ENCODE assay signal across 26 cellular contexts in genomic region chr1:51484591-51484990, GRCh38. TPM values are rescaled to one million over a fixed set of nuclear protein-coding genes. Genes with fewer than 3 reads are reported as not detected.
DNase-seq lines count a peak whose midpoint lies in the region; ATAC-seq and TF ChIP-seq lines count a peak whose summit lies in the region.
"Had no signal": no experiment of that assay in that cellular context is flagged by ENCODE, and none has a peak within 500 bp of the region (broad histone marks: within the 10 kb centered on the region; RNA-seq: fewer than 3 reads in every experiment).

No MANE protein-coding gene starts in this region.

- H3K4ac ChIP-seq in neuronal stem cell (ENCODE audit: low read length) = no peak overlapping the region

- no peak overlapping the region for H3K4me2 ChIP-seq in neuronal stem cell (ENCODE audit: insufficient read depth, low read length, poor library complexity, severe bottlenecking)

- peak; percentile 57 for ATAC-seq in left lung
- no peak for ATAC-seq in HG02970 (IDR thresholded peaks at IDR 0.05; ENCODE audit: low FRiP score, unreplicated experiment)
- ATAC-seq in GM19452 (IDR thresholded peaks at IDR 0.05; ENCODE audit: unreplicated experiment) = no peak
- ATAC-seq: activated CD4-positive, alpha-beta T cell treated with anti-CD3 and anti-CD28 coated beads for 36 hours; left cardiac atrium; naive thymus-derived CD4-positive, alpha-beta T cell; pancreas; sciatic nerve had no signal

- TF ChIP-seq POLR2A in Peyer's patch (IDR thresholded peaks at IDR 0.05) = no peak

- DNase-seq in AG10803 (ENCODE audit: low read depth) (peak; percentile 80), HT-29 (ENCODE audit: low spot score) (peak; percentile 10), brain microvascular endothelial cell (peak; percentile 5), left lung (no peak), neuronal stem cell (ENCODE audit: low spot score) (no peak), Peyer's patch (no peak)
- DNase-seq: activated CD4-positive, alpha-beta T cell treated with anti-CD3 and anti-CD28 coated beads for 36 hours; activated naive CD4-positive, alpha-beta T cell treated with anti-CD3 and anti-CD28 coated beads, Interleukin-2, amount 10 ng/mL, durations not matched to agents 7 days and 5 days; activated T-cell treated with anti-CD3 and anti-CD28 coated beads, Interleukin-2, amount 50 U/mL, for 48 hours; anterior cingulate cortex; gastrocnemius medialis; GF-D8; left cardiac atrium; mesendoderm; naive thymus-derived CD4-positive, alpha-beta T cell; NCI-H1048; NCI-H187 treated with DMSO at 0.1 percent for 48 hours; NCI-H345; OCI-M1; pancreas; stimulated activated CD8-positive, alpha-beta memory T cell treated with anti-CD3 and anti-CD28 coated beads, Interleukin-4, amount 100 ng/mL, for 48 hours; T-helper 1 cell had no signal

- no peak overlapping the region for H4K91ac ChIP-seq in neuronal stem cell (ENCODE audit: low read depth, low read length, poor library complexity)

- H3K4me3 ChIP-seq in AG10803 (ENCODE audit: low read length) = no peak overlapping the region
- H3K4me3 ChIP-seq in brain microvascular endothelial cell (ENCODE audit: low read depth, low read length) = no peak overlapping the region
- no peak overlapping the region for H3K4me3 ChIP-seq in left lung
- H3K4me3 ChIP-seq in neuronal stem cell (ENCODE audit: low read length in 2 of 2) = no peak overlapping the region
- no peak overlapping the region for H3K4me3 ChIP-seq in Peyer's patch
- H3K4me3 ChIP-seq: BLaER1 treated with 17β-estradiol and CSF1 and Interleukin-3, amounts not matched to agents 10 nM and 100 nM; gastrocnemius medialis; pancreas had no signal

- H3K18ac ChIP-seq in neuronal stem cell (ENCODE audit: low read length) = no peak overlapping the region

- intact Hi-C loops in left lung (cut with DNase I) = no loop called here

- no peak overlapping the region for H2AK5ac ChIP-seq in neuronal stem cell (ENCODE audit: low read depth, low read length)

- no peak overlapping the region for H3K23ac ChIP-seq in neuronal stem cell (ENCODE audit: low read depth, low read length, poor library complexity)

- H2AFZ ChIP-seq in neuronal stem cell (ENCODE audit: low read length) = no peak overlapping the region

- no peak overlapping the region for H2BK5ac ChIP-seq in neuronal stem cell (ENCODE audit: low read length)

- H3K27ac ChIP-seq in brain microvascular endothelial cell = no peak overlapping the region
- H3K27ac ChIP-seq in left lung = no peak overlapping the region
- no peak overlapping the region for H3K27ac ChIP-seq in neuronal stem cell (replicated peaks; ENCODE audit: low read length)
- H3K27ac ChIP-seq in Peyer's patch = no peak overlapping the region
- H3K27ac ChIP-seq: BLaER1 treated with 17β-estradiol and CSF1 and Interleukin-3, amounts not matched to agents 10 nM and 100 nM; gastrocnemius medialis; pancreas had no signal

- peaks cover 5% of the 10 kb centered on the region in 2 donors for H3K4me1 ChIP-seq in left lung
- H3K4me1 ChIP-seq in neuronal stem cell (ENCODE audit: control insufficient read depth in 2 of 2, insufficient read depth in 1 of 2, low read depth in 1 of 2, low read length in 2 of 2) = peaks cover 0 to 3% of the 10 kb centered on the region in 2 donors
- H3K4me1 ChIP-seq in Peyer's patch = peaks cover 0 to 16% (median 0%) of the 10 kb centered on the region in 4 donors

- H3K9me3 ChIP-seq in left lung = no peaks in the 10 kb centered on the region
- no peaks in the 10 kb centered on the region for H3K9me3 ChIP-seq in neuronal stem cell (replicated peaks in 1 of 2; ENCODE audit: control insufficient read depth in 2 of 2, insufficient read depth in 1 of 2, low read depth in 1 of 2, low read length in 2 of 2)
- H3K9me3 ChIP-seq in Peyer's patch = no peaks in the 10 kb centered on the region
- H3K9me3 ChIP-seq: gastrocnemius medialis, pancreas had no signal

- no peak overlapping the region for H3K9ac ChIP-seq in neuronal stem cell (ENCODE audit: low read depth, low read length, poor library complexity)
- H3K9ac ChIP-seq: BLaER1 treated with 17β-estradiol and CSF1 and Interleukin-3, amounts not matched to agents 10 nM and 100 nM had no signal

- H2BK120ac ChIP-seq in neuronal stem cell (ENCODE audit: low read depth, low read length) = no peak overlapping the region

- H3K79me1 ChIP-seq in neuronal stem cell (ENCODE audit: low read depth, low read length) = peaks cover 1% of the 10 kb centered on the region

- no peak overlapping the region for H3K14ac ChIP-seq in neuronal stem cell (ENCODE audit: low read length)

- H2BK15ac ChIP-seq in neuronal stem cell (ENCODE audit: low read length) = no peak overlapping the region

- H3K27me3 ChIP-seq in brain microvascular endothelial cell (replicated peaks) (no peaks in the 10 kb centered on the region), left lung (no peaks in the 10 kb centered on the region), neuronal stem cell (ENCODE audit: control insufficient read depth in 3 of 3, insufficient read depth in 3 of 3, low read depth in 1 of 3, low read length in 3 of 3) (no peaks in the 10 kb centered on the region), Peyer's patch (no peaks in the 10 kb centered on the region)
- H3K27me3 ChIP-seq: BLaER1 treated with 17β-estradiol and CSF1 and Interleukin-3, amounts not matched to agents 10 nM and 100 nM; gastrocnemius medialis; pancreas had no signal

- H2BK12ac ChIP-seq in neuronal stem cell (ENCODE audit: low read length) = no peak overlapping the region

- TF ChIP-seq CTCF in AG10803 (conservative IDR thresholded peaks at IDR 0.05; ENCODE audit: low read length) = no peak
- TF ChIP-seq CTCF in brain microvascular endothelial cell (IDR thresholded peaks at IDR 0.05; ENCODE audit: low read depth, low read length, missing control alignments) = no peak
- TF ChIP-seq CTCF in left lung (IDR thresholded peaks at IDR 0.05) = no peak
- TF ChIP-seq CTCF in Peyer's patch (IDR thresholded peaks at IDR 0.05) = no peak

- no peak overlapping the region for H4K8ac ChIP-seq in neuronal stem cell (ENCODE audit: low read depth, low read length)

- H3K36me3 ChIP-seq in brain microvascular endothelial cell (replicated peaks) (no peaks in the 10 kb centered on the region), left lung (peaks cover 0 to 13% of the 10 kb centered on the region in 2 donors), neuronal stem cell (replicated peaks in 1 of 2; ENCODE audit: control insufficient read depth in 2 of 2, insufficient read depth in 2 of 2, low read length in 2 of 2) (no peaks in the 10 kb centered on the region), Peyer's patch (peaks cover 0 to 4% (median 0%) of the 10 kb centered on the region in 3 donors)
- H3K36me3 ChIP-seq: gastrocnemius medialis had no signal

- in situ Hi-C loops in brain microvascular endothelial cell (cut with HindIII; ENCODE audit: low pct_ligation_motif_present, low sequenced_read_pairs) = no loop called here

RNA-seq across cellular contexts. Expression of gene EPS15, which starts 34.5 kb away (rescaled TPM):
- total RNA-seq in HT-29 (2014; rRNA removed; shearing (Covaris generic)) = 7.6 and 9.4 TPM in 2 replicates
- total RNA-seq in left lung (10 to 100 TPM; 67.2 to 79.0 TPM), Peyer's patch (100 to 1,000 TPM in 1 of 4 donors, 10 to 100 TPM in 3; 48.9 to 160 (median 65.6) TPM)
- 38.4 TPM for polyA plus RNA-seq in neuronal stem cell (2013, experiment 1 of 2)
- polyA plus RNA-seq in neuronal stem cell (2013, experiment 2 of 2) = 40.8 TPM

Comparison
In these comparisons a context has a peak if more than half of its experiments do, and no peak if none do; other contexts are left out.
1. DNase-seq: peak in AG10803 (single experiment), HT-29 (single experiment) and brain microvascular endothelial cell (single experiment); none in left lung (0 of 2), neuronal stem cell (single experiment) and Peyer's patch (0 of 3).